Comparison of ENCODE assay signal across 21 cellular contexts in the genomic region with DNA sequence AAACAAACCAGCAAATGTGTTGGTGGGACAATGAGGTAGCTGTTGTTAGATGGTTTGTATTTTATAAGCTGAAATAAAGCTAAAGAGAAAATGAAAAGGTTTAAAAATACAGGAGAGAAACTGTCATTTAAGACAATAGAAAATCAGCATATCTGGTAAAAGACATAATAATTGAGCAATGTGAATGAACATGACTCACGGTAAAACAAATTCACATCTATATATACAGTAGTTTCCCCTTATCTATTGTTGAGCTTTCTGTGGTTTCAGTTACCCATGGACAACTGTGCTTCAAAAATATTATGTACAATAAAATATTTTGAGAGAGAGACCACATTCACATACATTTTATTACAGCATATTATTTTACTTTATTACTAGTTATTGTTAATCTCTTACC.
DNase-seq lines count a peak whose midpoint lies in the region; ATAC-seq and TF ChIP-seq lines count a peak whose summit lies in the region.
"Had no signal": no experiment of that assay in that cellular context is flagged by ENCODE, and none has a peak within 500 bp of the region (broad histone marks: within the 10 kb centered on the region; RNA-seq: fewer than 3 reads in every experiment).

No MANE protein-coding gene starts in this region.

- H3K27ac Mint-ChIP-seq in progenitor cell of endocrine pancreas: peak overlapping the region; percentile 15
- H3K27ac Mint-ChIP-seq: CD4-positive, alpha-beta memory T cell had no signal

- intact Hi-C loops in IMR-90 (cut with micrococcal nuclease): no loop called here

- H3K9ac ChIP-seq in IMR-90 (ENCODE audit: low read depth, low read length) (no peak overlapping the region), adipocyte (ENCODE audit: low read length) (no peak overlapping the region), fibroblast of lung (ENCODE audit: insufficient read depth, low read length) (no peak overlapping the region)
- H3K9ac ChIP-seq: BLaER1 treated with 17β-estradiol and CSF1 and Interleukin-3, amounts not matched to agents 10 nM and 100 nM had no signal

- TF ChIP-seq CTCF in IMR-90 (conservative IDR thresholded peaks at IDR 0.05; ENCODE audit: low read depth, low read length): no peak
- TF ChIP-seq CTCF in fibroblast of lung (conservative IDR thresholded peaks at IDR 0.05 in 1 of 2, IDR thresholded peaks at IDR 0.05 in 1 of 2; ENCODE audit: low read depth in 1 of 2, low read length in 2 of 2): no peak
- no peak for TF ChIP-seq CTCF in progenitor cell of endocrine pancreas (IDR thresholded peaks at IDR 0.05; ENCODE audit: unreplicated experiment)
- TF ChIP-seq CTCF in GM13977 (IDR thresholded peaks at IDR 0.05; ENCODE audit: extremely low read depth, insufficient read depth, missing control alignments): no peak

- no peaks in the 10 kb centered on the region for H3K36me3 Mint-ChIP-seq in progenitor cell of endocrine pancreas (ENCODE audit: insufficient read depth)
- H3K36me3 Mint-ChIP-seq: CD4-positive, alpha-beta memory T cell had no signal

- H4K20me1 ChIP-seq in IMR-90 (ENCODE audit: insufficient read depth, low read length): no peaks in the 10 kb centered on the region
- no peaks in the 10 kb centered on the region for H4K20me1 ChIP-seq in fibroblast of lung (ENCODE audit: control insufficient read depth, extremely low read depth, insufficient read depth, low read length)
- H4K20me1 ChIP-seq: BLaER1 treated with 17β-estradiol and CSF1 and Interleukin-3, amounts not matched to agents 10 nM and 100 nM had no signal

- H3K9me3 ChIP-seq in IMR-90 (ENCODE audit: control insufficient read depth, insufficient read depth, low read length) (no peaks in the 10 kb centered on the region), adipocyte (ENCODE audit: control insufficient read depth, low read length) (no peaks in the 10 kb centered on the region), fibroblast of lung (ENCODE audit: control insufficient read depth, insufficient read depth, low read depth, low read length) (no peaks in the 10 kb centered on the region)
- H3K9me3 ChIP-seq: BLaER1 treated with 17β-estradiol and CSF1 and Interleukin-3, amounts not matched to agents 10 nM and 100 nM; SJCRH30 had no signal

- no peak overlapping the region for H4K91ac ChIP-seq in IMR-90 (ENCODE audit: insufficient read depth, low read depth, low read length)

- H2BK20ac ChIP-seq in IMR-90 (ENCODE audit: low read depth, low read length): no peak overlapping the region

- H3K4me1 ChIP-seq in IMR-90 (ENCODE audit: control insufficient read depth, insufficient read depth, low read length) (no peaks in the 10 kb centered on the region), adipocyte (ENCODE audit: control insufficient read depth, insufficient read depth, low read length) (peaks cover 18% of the 10 kb centered on the region), fibroblast of lung (ENCODE audit: control insufficient read depth, extremely low read depth, insufficient read depth, low read length) (no peaks in the 10 kb centered on the region)
- H3K4me1 ChIP-seq: BLaER1 treated with 17β-estradiol and CSF1 and Interleukin-3, amounts not matched to agents 10 nM and 100 nM; SJCRH30 had no signal

- H3K36me3 ChIP-seq in IMR-90 (ENCODE audit: control insufficient read depth, insufficient read depth, low read length): no peaks in the 10 kb centered on the region
- no peaks in the 10 kb centered on the region for H3K36me3 ChIP-seq in adipocyte (ENCODE audit: control insufficient read depth, insufficient read depth, low read length, severe bottlenecking)
- H3K36me3 ChIP-seq in fibroblast of lung (ENCODE audit: control insufficient read depth, insufficient read depth, low read length): no peaks in the 10 kb centered on the region
- H3K36me3 ChIP-seq: BLaER1 treated with 17β-estradiol and CSF1 and Interleukin-3, amounts not matched to agents 10 nM and 100 nM; SJCRH30 had no signal

- dilution Hi-C loops in IMR-90 (cut with HindIII; ENCODE audit: low sequenced_read_pairs, unreplicated experiment): no loop called here

- no peak overlapping the region for H2AK5ac ChIP-seq in IMR-90 (ENCODE audit: low read depth, low read length)

- no peak for TF ChIP-seq RAD21 in IMR-90 (IDR thresholded peaks at IDR 0.05; ENCODE audit: low read length)

- H4K5ac ChIP-seq in IMR-90 (ENCODE audit: low read depth, low read length): no peak overlapping the region

- H3K4me1 Mint-ChIP-seq in progenitor cell of endocrine pancreas (ENCODE audit: low read depth): peaks cover 25% of the 10 kb centered on the region
- H3K4me1 Mint-ChIP-seq: CD4-positive, alpha-beta memory T cell had no signal

- H3K14ac ChIP-seq in IMR-90 (replicated peaks; ENCODE audit: low read depth, low read length): no peak overlapping the region

- no peak overlapping the region for H2BK15ac ChIP-seq in IMR-90 (ENCODE audit: low read depth, low read length)

- POLR2A ChIA-PET in IMR-90 (lab: Charles Lee; ENCODE audit: unreplicated experiment): no interaction called here

- ATAC-seq in IMR-90 (ENCODE audit: low read depth): peak; percentile 54; the same call in 1 of the 2 replicates
- ATAC-seq in GM19467 (IDR thresholded peaks at IDR 0.05; ENCODE audit: unreplicated experiment): no peak
- ATAC-seq: K562 had no signal

- in situ Hi-C loops in IMR-90 (cut with MboI; ENCODE audit: low sequenced_read_pairs): no loop called here
- in situ Hi-C loops in GM13977 (cut with MboI; ENCODE audit: low pct_unique_long_range_greater_than_20kb, low sequenced_read_pairs, unreplicated experiment): no loop called here
- in situ Hi-C loops in ACHN (cut with HindIII; ENCODE audit: low pct_ligation_motif_present, low pct_unique_long_range_greater_than_20kb, low sequenced_read_pairs): no loop called here

- no peaks in the 10 kb centered on the region for H3K79me2 ChIP-seq in fibroblast of lung (ENCODE audit: control insufficient read depth, insufficient read depth, low read length)

- no peak overlapping the region for H4K8ac ChIP-seq in IMR-90 (ENCODE audit: low read depth in 2 of 2, low read length in 2 of 2)

- H3K27me3 Mint-ChIP-seq in progenitor cell of endocrine pancreas: no peaks in the 10 kb centered on the region
- H3K27me3 Mint-ChIP-seq: CD4-positive, alpha-beta memory T cell had no signal

- H2AFZ ChIP-seq in IMR-90 (replicated peaks; ENCODE audit: low read length, poor library complexity) (no peak overlapping the region), fibroblast of lung (ENCODE audit: low read length) (no peak overlapping the region)

- no CpG with 5 or more reads among the region's 1 CpG for WGBS in IMR-90 (ENCODE audit: extremely low coverage in 2 of 2, insufficient read length in 1 of 2), 2 experiments

- DNase-seq in IMR-90: peak; percentile 72
- DNase-seq in adipocyte (ENCODE audit: low read depth): peak; percentile 2
- DNase-seq in fibroblast of lung (ENCODE audit: low read depth in 2 of 2): peak; percentile 30 to 74
- DNase-seq in progenitor cell of endocrine pancreas (ENCODE audit: low spot score, unreplicated experiment): no peak
- no peak for DNase-seq in GM13977 (ENCODE audit: low spot score)
- DNase-seq in ACHN: no peak
- DNase-seq: Calu3; CD4-positive, alpha-beta memory T cell; DMS153; H7; MM.1S; NCI-H1048; NCI-H1417 treated with DMSO at 0.1 percent for 48 hours; NCI-H187; NCI-H2107; NCI-H510A; NCI-H748 treated with DMSO at 0.1 percent for 48 hours; SJCRH30 had no signal

- no peak overlapping the region for H3K4ac ChIP-seq in IMR-90 (ENCODE audit: low read depth, low read length)

- no peak overlapping the region for H3K18ac ChIP-seq in IMR-90 (ENCODE audit: low read depth, low read length)

- H3K27me3 ChIP-seq in IMR-90 (ENCODE audit: control insufficient read depth, insufficient read depth, low read length) (no peaks in the 10 kb centered on the region), adipocyte (replicated peaks; ENCODE audit: control insufficient read depth, insufficient read depth, low read length) (no peaks in the 10 kb centered on the region), fibroblast of lung (ENCODE audit: control insufficient read depth, insufficient read depth, low read length) (no peaks in the 10 kb centered on the region)
- H3K27me3 ChIP-seq: BLaER1 treated with 17β-estradiol and CSF1 and Interleukin-3, amounts not matched to agents 10 nM and 100 nM; SJCRH30 had no signal

- no peak overlapping the region for H2AK9ac ChIP-seq in IMR-90 (replicated peaks; ENCODE audit: low read depth, low read length, poor library complexity)

- CTCF ChIA-PET in IMR-90 (lab: Yijun Ruan, JAX): no interaction called here

- no peak for TF ChIP-seq POLR2A in IMR-90 (IDR thresholded peaks at IDR 0.05; ENCODE audit: low read depth, low read length)

- H3K27ac ChIP-seq in IMR-90 (ENCODE audit: insufficient read depth, low read length) (no peak overlapping the region), fibroblast of lung (ENCODE audit: insufficient read depth, low read length) (no peak overlapping the region)
- H3K27ac ChIP-seq: BLaER1 treated with 17β-estradiol and CSF1 and Interleukin-3, amounts not matched to agents 10 nM and 100 nM; SJCRH30 had no signal

- BruUV-seq in IMR-90 (replicated peaks; lab: Mats Ljungman, UMichigan): no TSS peak

- no peaks in the 10 kb centered on the region for H3K9me1 ChIP-seq in IMR-90 (ENCODE audit: insufficient read depth, low read length)

- no peak overlapping the region for H3K23ac ChIP-seq in IMR-90 (ENCODE audit: low read depth, low read length)

- no peak overlapping the region for H3K4me3 ChIP-seq in IMR-90 (ENCODE audit: insufficient read depth, low read depth, low read length)
- no peak overlapping the region for H3K4me3 ChIP-seq in adipocyte (ENCODE audit: low read length)
- H3K4me3 ChIP-seq in fibroblast of lung (replicated peaks in 1 of 4; ENCODE audit: control extremely low read depth in 1 of 4, insufficient read depth in 1 of 4, low read depth in 3 of 4, low read length in 4 of 4): no peak overlapping the region
- H3K4me3 ChIP-seq: BLaER1 treated with 17β-estradiol and CSF1 and Interleukin-3, amounts not matched to agents 10 nM and 100 nM; K562; SJCRH30 had no signal

- no peak overlapping the region for H3K4me3 Mint-ChIP-seq in progenitor cell of endocrine pancreas (ENCODE audit: low read depth)
- H3K4me3 Mint-ChIP-seq: CD4-positive, alpha-beta memory T cell had no signal

- no peak overlapping the region for H3K4me2 ChIP-seq in IMR-90 (ENCODE audit: low read depth, low read length)
- H3K4me2 ChIP-seq in fibroblast of lung (ENCODE audit: extremely low read depth, insufficient read depth, low read length): no peak overlapping the region
- H3K4me2 ChIP-seq: BLaER1 treated with 17β-estradiol and CSF1 and Interleukin-3, amounts not matched to agents 10 nM and 100 nM had no signal

- no peak overlapping the region for H2BK120ac ChIP-seq in IMR-90 (ENCODE audit: low read depth, low read length)

- no peaks in the 10 kb centered on the region for H3K79me1 ChIP-seq in IMR-90 (ENCODE audit: low read depth in 1 of 2, low read length in 2 of 2)

- H3K56ac ChIP-seq in IMR-90 (ENCODE audit: extremely low read depth, insufficient read depth, low read length): no peak overlapping the region

- no peak overlapping the region for H2BK5ac ChIP-seq in IMR-90 (ENCODE audit: low read depth, low read length, poor library complexity, severe bottlenecking)

- peaks cover 3% of the 10 kb centered on the region for H3K9me3 Mint-ChIP-seq in progenitor cell of endocrine pancreas (ENCODE audit: low read depth)

Comparison
In these comparisons a context has a peak if more than half of its experiments do, and no peak if none do; other contexts are left out.
1. DNase-seq: peak in IMR-90 (single experiment), adipocyte (single experiment) and fibroblast of lung (2 of 2); none in progenitor cell of endocrine pancreas (single experiment), GM13977 (single experiment) and ACHN (single experiment).